Comparison of ENCODE assay signal across 41 cellular contexts in genomic region chr19:29578349-29578748, GRCh38. TPM values are rescaled to one million over a fixed set of nuclear protein-coding genes. Genes with fewer than 3 reads are reported as not detected.
"Had no signal": no experiment of that assay in that cellular context is flagged by ENCODE, and none has a peak within 500 bp of the region (broad histone marks: within the 10 kb centered on the region; RNA-seq: fewer than 3 reads in every experiment).

No MANE protein-coding gene starts in this region.

- H3K9me3 Mint-ChIP-seq: central memory CD8-positive, alpha-beta T cell had no signal

- H3K9me3 ChIP-seq: adrenal gland, ascending aorta had no signal

- H3K4me3 ChIP-seq: adrenal gland, ascending aorta, body of pancreas, breast epithelium, cardiac muscle cell had no signal

- H3K27ac ChIP-seq: adrenal gland, ascending aorta, body of pancreas, brain microvascular endothelial cell, breast epithelium, cardiac muscle cell had no signal

- H3K4me1 ChIP-seq: adrenal gland, ascending aorta, body of pancreas, breast epithelium had no signal

- H3K4me3 Mint-ChIP-seq: activated naive CD4-positive, alpha-beta T cell treated with anti-CD3 and anti-CD28 coated beads for 36 hours; activated naive CD4-positive, alpha-beta T cell treated with anti-CD3 and anti-CD28 coated beads, Interleukin-2, amount 10 ng/mL, durations not matched to agents 7 days and 5 days; activated naive CD4-positive, alpha-beta T cell treated with anti-CD3 and anti-CD28 coated beads, Interleukin-2, amount 50 U/mL, for 24 hours; activated naive CD8-positive, alpha-beta T cell; activated naive CD8-positive, alpha-beta T cell treated with anti-CD3 and anti-CD28 coated beads for 36 hours; activated naive CD8-positive, alpha-beta T cell treated with anti-CD3 and anti-CD28 coated beads, Interleukin-2, amount 10 ng/mL, durations not matched to agents 7 days and 5 days; activated naive CD8-positive, alpha-beta T cell treated with anti-CD3 and anti-CD28 coated beads, Interleukin-2, amount 50 U/mL, for 24 hours; activated T-cell treated with anti-CD3 and anti-CD28 coated beads, Interleukin-2, amount 50 U/mL, for 4 hours; activated T-helper 1 cell treated with anti-CD3 and anti-CD28 coated beads, Interleukin-12 subunit alpha, Interleukin-12 subunit beta, Interleukin-2, Interleukin-4 antibody, amounts not matched to agents 30 ng/mL and 10 ng/mL and 1 ng/mL, durations not matched to agents 14 hours and 24 hours and 36 hours; activated T-helper 17 cell treated with anti-CD3 and anti-CD28 coated beads, Interleukin-2, amount 50 U/mL, for 72 hours; brain; central memory CD8-positive, alpha-beta T cell had no signal

- H3K27me3 ChIP-seq: ascending aorta, body of pancreas, brain microvascular endothelial cell had no signal

- H3K27ac Mint-ChIP-seq: activated naive CD4-positive, alpha-beta T cell treated with anti-CD3 and anti-CD28 coated beads for 36 hours; activated naive CD4-positive, alpha-beta T cell treated with anti-CD3 and anti-CD28 coated beads, Interleukin-2, amount 10 ng/mL, durations not matched to agents 7 days and 5 days; activated naive CD4-positive, alpha-beta T cell treated with anti-CD3 and anti-CD28 coated beads, Interleukin-2, amount 50 U/mL, for 24 hours; activated naive CD4-positive, alpha-beta T cell treated with anti-CD3 and anti-CD28 coated beads, Interleukin-2, amount 50 U/mL, for 72 hours; activated naive CD8-positive, alpha-beta T cell; activated naive CD8-positive, alpha-beta T cell treated with anti-CD3 and anti-CD28 coated beads for 36 hours; activated naive CD8-positive, alpha-beta T cell treated with anti-CD3 and anti-CD28 coated beads, Interleukin-2, amount 10 ng/mL, durations not matched to agents 7 days and 5 days; activated naive CD8-positive, alpha-beta T cell treated with anti-CD3 and anti-CD28 coated beads, Interleukin-2, amount 50 U/mL, for 24 hours; activated T-cell treated with anti-CD3 and anti-CD28 coated beads, Interleukin-2, amount 50 U/mL, for 72 hours; activated T-helper 1 cell treated with anti-CD3 and anti-CD28 coated beads, Interleukin-12 subunit alpha, Interleukin-12 subunit beta, Interleukin-2, Interleukin-4 antibody, amounts not matched to agents 30 ng/mL and 10 ng/mL and 1 ng/mL, durations not matched to agents 14 hours and 24 hours and 36 hours; activated T-helper 17 cell treated with anti-CD3 and anti-CD28 coated beads, Interleukin-2, amount 50 U/mL, for 72 hours; activated T-helper 2 cell treated with anti-CD3 and anti-CD28 coated beads, Interferon-gamma antibody, Interleukin-2, Interleukin-4, amounts not matched to agents 10 μg/mL and 5 μg/mL and 100 μg/mL, durations not matched to agents 14 hours and 24 hours and 36 hours; brain had no signal

- H3K36me3 Mint-ChIP-seq: activated naive CD4-positive, alpha-beta T cell treated with anti-CD3 and anti-CD28 coated beads, Interleukin-2, amount 10 ng/mL, durations not matched to agents 7 days and 5 days; activated naive CD4-positive, alpha-beta T cell treated with anti-CD3 and anti-CD28 coated beads, Interleukin-2, amount 50 U/mL, for 24 hours; activated naive CD8-positive, alpha-beta T cell; activated naive CD8-positive, alpha-beta T cell treated with anti-CD3 and anti-CD28 coated beads, Interleukin-2, amount 10 ng/mL, durations not matched to agents 7 days and 5 days; brain had no signal

- H3K36me3 ChIP-seq: adrenal gland, ascending aorta, brain microvascular endothelial cell, breast epithelium, cardiac muscle cell had no signal

- ATAC-seq: activated naive CD4-positive, alpha-beta T cell treated with anti-CD3 and anti-CD28 coated beads, Interleukin-2, amount 50 U/mL, for 72 hours; activated naive CD8-positive, alpha-beta T cell treated with anti-CD3 and anti-CD28 coated beads, Interleukin-2, amount 50 U/mL, for 24 hours; activated T-cell treated with anti-CD3 and anti-CD28 coated beads, Interleukin-2, amount 50 U/mL, for 4 hours; activated T-cell treated with anti-CD3 and anti-CD28 coated beads, Interleukin-2, amount 50 U/mL, for 72 hours; activated T-helper 17 cell treated with anti-CD3 and anti-CD28 coated beads, Interleukin-2, amount 50 U/mL, for 72 hours; body of pancreas had no signal

- DNase-seq: activated effector memory CD4-positive, alpha-beta T cell treated with anti-CD3 and anti-CD28 coated beads, Interleukin-2, amount 50 U/mL, for 16 hours; activated effector memory CD4-positive, alpha-beta T cell treated with Interleukin-2 at 50 U/mL for 16 hours; activated gamma-delta T cell; activated gamma-delta T cell treated with Interleukin-2 at 50 U/mL for 16 hours; activated naive CD4-positive, alpha-beta T cell; activated naive CD4-positive, alpha-beta T cell treated with anti-CD3 and anti-CD28 coated beads for 36 hours; activated naive CD4-positive, alpha-beta T cell treated with anti-CD3 and anti-CD28 coated beads, Interleukin-2, amount 10 ng/mL, durations not matched to agents 7 days and 5 days; activated naive CD4-positive, alpha-beta T cell treated with anti-CD3 and anti-CD28 coated beads, Interleukin-2, amount 50 U/mL, for 16 hours; activated naive CD4-positive, alpha-beta T cell treated with Interleukin-2 at 50 U/mL for 16 hours; activated naive CD8-positive, alpha-beta T cell treated with anti-CD3 and anti-CD28 coated beads for 36 hours; activated naive CD8-positive, alpha-beta T cell treated with anti-CD3 and anti-CD28 coated beads, Interleukin-2, amount 10 ng/mL, durations not matched to agents 7 days and 5 days; activated naive CD8-positive, alpha-beta T cell treated with anti-CD3 and anti-CD28 coated beads, Interleukin-2, amount 50 U/mL, for 24 hours; activated T-cell treated with anti-CD3 and anti-CD28 coated beads, Interleukin-2, amount 50 U/mL, for 1 hour; activated T-cell treated with anti-CD3 and anti-CD28 coated beads, Interleukin-2, amount 50 U/mL, for 4 hours; activated T-cell treated with anti-CD3 and anti-CD28 coated beads, Interleukin-2, amount 50 U/mL, for 72 hours; amniotic stem cell; amygdala; aorta; body of pancreas; brain microvascular endothelial cell; caudate nucleus; central memory CD4-positive, alpha-beta T cell; cerebellar nuclear complex had no signal

- FAIRE-seq: astrocyte, bronchial epithelial cell, colon had no signal

- H3K4me1 Mint-ChIP-seq: activated naive CD4-positive, alpha-beta T cell treated with anti-CD3 and anti-CD28 coated beads, Interleukin-2, amount 10 ng/mL, durations not matched to agents 7 days and 5 days; activated naive CD8-positive, alpha-beta T cell treated with anti-CD3 and anti-CD28 coated beads, Interleukin-2, amount 10 ng/mL, durations not matched to agents 7 days and 5 days; central memory CD8-positive, alpha-beta T cell had no signal

RNA-seq across cellular contexts. Expression of gene VSTM2B, which starts 52.6 kb away (rescaled TPM):
- total RNA-seq: activated naive CD4-positive, alpha-beta T cell treated with anti-CD3 and anti-CD28 coated beads for 36 hours; activated naive CD8-positive, alpha-beta T cell treated with anti-CD3 and anti-CD28 coated beads for 36 hours; activated naive CD8-positive, alpha-beta T cell treated with anti-CD3 and anti-CD28 coated beads, Interleukin-2, amount 10 ng/mL, durations not matched to agents 7 days and 5 days; activated T-cell treated with anti-CD3 and anti-CD28 coated beads, Interleukin-2, amount 50 U/mL, for 4 hours; activated T-cell treated with anti-CD3 and anti-CD28 coated beads, Interleukin-2, amount 50 U/mL, for 72 hours; activated T-helper 1 cell treated with anti-CD3 and anti-CD28 coated beads, Interleukin-12 subunit alpha, Interleukin-12 subunit beta, Interleukin-2, Interleukin-4 antibody, amounts not matched to agents 30 ng/mL and 10 ng/mL and 1 ng/mL, durations not matched to agents 14 hours and 24 hours and 36 hours; activated T-helper 17 cell treated with anti-CD3 and anti-CD28 coated beads, Interleukin-2, amount 50 U/mL, for 72 hours; activated T-helper 2 cell treated with anti-CD3 and anti-CD28 coated beads, Interferon-gamma antibody, Interleukin-2, Interleukin-4, amounts not matched to agents 10 μg/mL and 5 μg/mL and 100 μg/mL, durations not matched to agents 14 hours and 24 hours and 36 hours; adrenal gland; aorta; ascending aorta; astrocyte; body of pancreas; breast epithelium; bronchial epithelial cell; cardiac septum; chondrocyte had no signal
- polyA plus RNA-seq: adipose tissue, aorta, cardiac muscle cell had no signal
